1 cellular context compared by ENCODE assay signal in genomic region chr1:153899509-153899908, GRCh38.
TF ChIP-seq lines count a peak whose summit lies in the region.

No MANE protein-coding gene starts in this region.

TF ChIP-seq in WTC11, 78 proteins besides CTCF, POLR2A, EP300 and RAD21 (continued from another document):
- TF ChIP-seq AR (CRISPR knock-in tag; IDR thresholded peaks at IDR 0.05) (no peak), FOXP4 (CRISPR knock-in tag; IDR thresholded peaks at IDR 0.05) (no peak), SOX15 (CRISPR knock-in tag; IDR thresholded peaks at IDR 0.05) (no peak), E2F5 (CRISPR knock-in tag; IDR thresholded peaks at IDR 0.05) (no peak), TCF7 (CRISPR knock-in tag; IDR thresholded peaks at IDR 0.05; ENCODE audit: low read depth) (no peak), RORB (CRISPR knock-in tag; IDR thresholded peaks at IDR 0.05) (no peak)
